In genomic region chr9:695252-695651, GRCh38 we compare ENCODE assay signal across 16 cellular contexts.
A peak's percentile ranks its signal among the peaks of the same experiment; 100 is the strongest.
DNase-seq lines count a peak whose midpoint lies in the region; ATAC-seq, FAIRE-seq and TF ChIP-seq lines count a peak whose summit lies in the region.
"Had no signal": no experiment of that assay in that cellular context is flagged by ENCODE, and none has a peak within 500 bp of the region (broad histone marks: within the 10 kb centered on the region; RNA-seq: fewer than 3 reads in every experiment).

No MANE protein-coding gene starts in this region.

- peak overlapping the region; percentile 64 for H3K56ac ChIP-seq in IMR-90 (ENCODE audit: extremely low read depth, insufficient read depth, low read length)

- no peak overlapping the region for H3K27ac Mint-ChIP-seq in T-helper 17 cell

- H3K27me3 ChIP-seq in IMR-90 (ENCODE audit: control insufficient read depth, insufficient read depth, low read length) (no peaks in the 10 kb centered on the region), mammary epithelial cell (ENCODE audit: insufficient read depth, low read length) (no peaks in the 10 kb centered on the region), stomach (no peaks in the 10 kb centered on the region)

- peak overlapping the region; percentile 32; the same call in 1 of the 2 replicates for H3K9ac ChIP-seq in IMR-90 (ENCODE audit: low read depth, low read length)
- H3K9ac ChIP-seq in mammary epithelial cell (ENCODE audit: insufficient read depth, low read length), result peak overlapping the region; percentile 56
- H3K9ac ChIP-seq in kidney (ENCODE audit: low read length in 2 of 2), result no peak overlapping the region

- TF ChIP-seq EP300 in stomach (IDR thresholded peaks at IDR 0.05), result no peak

- peaks cover 7% of the 10 kb centered on the region for H3K36me3 Mint-ChIP-seq in T-helper 17 cell (ENCODE audit: low read depth)

- H3K4ac ChIP-seq in IMR-90 (ENCODE audit: low read depth, low read length), result peak overlapping the region; percentile 92

- H2AK9ac ChIP-seq in IMR-90 (replicated peaks; ENCODE audit: low read depth, low read length, poor library complexity), result peak overlapping the region; percentile 65

- peak overlapping the region; percentile 96 for H4K5ac ChIP-seq in IMR-90 (ENCODE audit: low read depth, low read length)

- no peak overlapping the region for H3K4me3 ChIP-seq in IMR-90 (ENCODE audit: insufficient read depth, low read depth, low read length)
- peak overlapping the region in 1 of 3 experiments; percentile 11 for H3K4me3 ChIP-seq in mammary epithelial cell (replicated peaks in 1 of 3; ENCODE audit: insufficient read depth in 1 of 3, low read depth in 2 of 3, low read length in 3 of 3)
- H3K4me3 ChIP-seq in kidney (ENCODE audit: low read length in 2 of 2), result peak overlapping the region; percentile 5 to 27
- no peak overlapping the region for H3K4me3 ChIP-seq in stomach
- H3K4me3 ChIP-seq: GM23338 had no signal

- H3K18ac ChIP-seq in IMR-90 (ENCODE audit: low read depth, low read length), result peak overlapping the region; percentile 93

- H3K9me3 ChIP-seq in IMR-90 (ENCODE audit: control insufficient read depth, insufficient read depth, low read length) (no peaks in the 10 kb centered on the region), mammary epithelial cell (replicated peaks; ENCODE audit: insufficient read depth, low read length) (no peaks in the 10 kb centered on the region), kidney (ENCODE audit: control insufficient read depth in 1 of 2, low read length in 2 of 2) (no peaks in the 10 kb centered on the region), stomach (no peaks in the 10 kb centered on the region), T-helper 17 cell (ENCODE audit: control insufficient read depth, low read length, poor library complexity, severe bottlenecking) (no peaks in the 10 kb centered on the region)

- in situ Hi-C loops in IMR-90 (cut with MboI; ENCODE audit: low sequenced_read_pairs) (no loop called here), mammary epithelial cell (cut with MboI; ENCODE audit: low sequenced_read_pairs in 2 of 2) (loop anchor here in 1 of 2 donors (10.0 kb wide), 1 partner anchor 50 kb away; no protein-coding TSS in a partner anchor)

- ATAC-seq in IMR-90 (ENCODE audit: low read depth), result no peak
- no peak for ATAC-seq in T-helper 17 cell
- ATAC-seq in GM18511 (IDR thresholded peaks at IDR 0.05; ENCODE audit: unreplicated experiment), result no peak
- ATAC-seq: GM23338 had no signal

- H3K27ac ChIP-seq in IMR-90 (ENCODE audit: insufficient read depth, low read length) (peak overlapping the region; percentile 95), mammary epithelial cell (ENCODE audit: insufficient read depth, low read depth, low read length) (peak overlapping the region; percentile 90), kidney (ENCODE audit: low read depth in 2 of 2, low read length in 2 of 2) (peak overlapping the region in 1 of 2 donors; percentile 18), stomach (peak overlapping the region; percentile 23 to 89 (median 80))
- H3K27ac ChIP-seq: C4-2B had no signal

- peaks cover 35% of the 10 kb centered on the region for H3K27me3 Mint-ChIP-seq in T-helper 17 cell

- H3K79me1 ChIP-seq in IMR-90 (ENCODE audit: low read depth in 1 of 2, low read length in 2 of 2), result peaks cover 17 to 59% of the 10 kb centered on the region in 2 experiments

- H2BK20ac ChIP-seq in IMR-90 (ENCODE audit: low read depth, low read length), result peak overlapping the region; percentile 79

- H2BK15ac ChIP-seq in IMR-90 (ENCODE audit: low read depth, low read length), result peak overlapping the region; percentile 95

- BruUV-seq in IMR-90 (replicated peaks; lab: Mats Ljungman, UMichigan) (no TSS peak), mammary epithelial cell (replicated peaks; lab: Mats Ljungman, UMichigan) (no TSS peak)

- peak overlapping the region; percentile 98 for H4K91ac ChIP-seq in IMR-90 (ENCODE audit: insufficient read depth, low read depth, low read length)

- H3K4me3 Mint-ChIP-seq in T-helper 17 cell, result no peak overlapping the region
- H3K4me3 Mint-ChIP-seq: GM23338 had no signal

- CTCF ChIA-PET in IMR-90 (lab: Yijun Ruan, JAX), result interaction anchor here (1.4 kb wide), 1 partner anchor 9 kb away, joined by 3 read pairs; no protein-coding TSS in a partner anchor
- CTCF ChIA-PET in mammary epithelial cell (lab: Charles Lee; ENCODE audit: low non-redundant PET), result no interaction called here

- intact Hi-C loops in IMR-90 (cut with micrococcal nuclease), result no loop called here
- intact Hi-C loops in mammary epithelial cell (cut with micrococcal nuclease), result loop anchor here (2.0 kb wide), 2 partner anchors 58 to 80 kb away; no protein-coding TSS in a partner anchor
- intact Hi-C loops in kidney (cut with DNase I), result no loop called here
- intact Hi-C loops in stomach (cut with DNase I; ENCODE audit: low total_unique reads), result no loop called here

- peaks cover 6% of the 10 kb centered on the region for H3K4me1 Mint-ChIP-seq in T-helper 17 cell

- H3K4me1 ChIP-seq in IMR-90 (ENCODE audit: control insufficient read depth, insufficient read depth, low read length) (peaks cover 43% of the 10 kb centered on the region), mammary epithelial cell (ENCODE audit: insufficient read depth, low read length) (peaks cover 65% of the 10 kb centered on the region), kidney (ENCODE audit: control insufficient read depth in 1 of 2, insufficient read depth in 1 of 2, low read depth in 1 of 2, low read length in 2 of 2) (peaks cover 27 to 34% of the 10 kb centered on the region in 2 donors), stomach (peaks cover 16 to 82% (median 42%) of the 10 kb centered on the region in 4 donors)

- H4K20me1 ChIP-seq in IMR-90 (ENCODE audit: insufficient read depth, low read length) (no peaks in the 10 kb centered on the region), mammary epithelial cell (ENCODE audit: insufficient read depth, low read length) (no peaks in the 10 kb centered on the region)

- H3K79me2 ChIP-seq in mammary epithelial cell (ENCODE audit: insufficient read depth, low read length), result peaks cover 84% of the 10 kb centered on the region

- H2BK120ac ChIP-seq in IMR-90 (ENCODE audit: low read depth, low read length), result peak overlapping the region; percentile 96

- POLR2A ChIA-PET in IMR-90 (lab: Charles Lee; ENCODE audit: unreplicated experiment), result no interaction called here

- TF ChIP-seq POLR2A in IMR-90 (IDR thresholded peaks at IDR 0.05; ENCODE audit: low read depth, low read length) (no peak), stomach (IDR thresholded peaks at IDR 0.05) (no peak)

- peak overlapping the region; percentile 77 for H2AFZ ChIP-seq in IMR-90 (replicated peaks; ENCODE audit: low read length, poor library complexity)
- H2AFZ ChIP-seq in mammary epithelial cell (ENCODE audit: low read depth, low read length), result no peak overlapping the region
- H2AFZ ChIP-seq: GM23338 had no signal

- no peak for FAIRE-seq in kidney (lab: Jason Lieb, UNC)
- FAIRE-seq: frontal cortex had no signal

- H3K23ac ChIP-seq in IMR-90 (ENCODE audit: low read depth, low read length), result peak overlapping the region; percentile 93

- peak overlapping the region; percentile 75 to 89 for H4K8ac ChIP-seq in IMR-90 (ENCODE audit: low read depth in 2 of 2, low read length in 2 of 2)

- no peak for TF ChIP-seq RAD21 in IMR-90 (IDR thresholded peaks at IDR 0.05; ENCODE audit: low read length)

- peak overlapping the region; percentile 100 for H2BK5ac ChIP-seq in IMR-90 (ENCODE audit: low read depth, low read length, poor library complexity, severe bottlenecking)

- H3K9me1 ChIP-seq in IMR-90 (ENCODE audit: insufficient read depth, low read length), result peaks cover 21% of the 10 kb centered on the region

- H3K36me3 ChIP-seq in IMR-90 (ENCODE audit: control insufficient read depth, insufficient read depth, low read length) (no peaks in the 10 kb centered on the region), mammary epithelial cell (ENCODE audit: insufficient read depth, low read length) (peaks cover 9% of the 10 kb centered on the region), kidney (ENCODE audit: control insufficient read depth in 1 of 2, insufficient read depth in 2 of 2, low read length in 2 of 2) (no peaks in the 10 kb centered on the region), stomach (no peaks in the 10 kb centered on the region)

- peak overlapping the region; percentile 96 for H2AK5ac ChIP-seq in IMR-90 (ENCODE audit: low read depth, low read length)

- no CpG with 5 or more reads among the region's 4 CpGs for WGBS in IMR-90 (ENCODE audit: extremely low coverage in 2 of 2, insufficient read length in 1 of 2), 2 experiments
- 8% methylated on average over 4 of the region's 4 CpGs for WGBS in mammary epithelial cell (ENCODE audit: low coverage, missing lambda C conversion rate)
- WGBS in stomach, 5 donors, result 57 to 67% (median 63%) methylated on average over 4 of the region's 4 CpGs

- peak overlapping the region; percentile 54 for H3K14ac ChIP-seq in IMR-90 (replicated peaks; ENCODE audit: low read depth, low read length)

- dilution Hi-C loops in IMR-90 (cut with HindIII; ENCODE audit: low sequenced_read_pairs, unreplicated experiment) (no loop called here), mammary epithelial cell (cut with HindIII; ENCODE audit: low sequenced_read_pairs) (no loop called here)

- H3K4me2 ChIP-seq in IMR-90 (ENCODE audit: low read depth, low read length) (peak overlapping the region; percentile 69), mammary epithelial cell (ENCODE audit: insufficient read depth, low read depth, low read length) (peak overlapping the region; percentile 73)
- H3K4me2 ChIP-seq: GM23338 had no signal

- TF ChIP-seq CTCF in IMR-90 (conservative IDR thresholded peaks at IDR 0.05; ENCODE audit: low read depth, low read length) (no peak), mammary epithelial cell (conservative IDR thresholded peaks at IDR 0.05 in 1 of 2, IDR thresholded peaks at IDR 0.05 in 1 of 2; ENCODE audit: extremely low read depth in 1 of 2, insufficient read depth in 1 of 2, low read depth in 1 of 2, low read length in 2 of 2) (no peak), kidney (IDR thresholded peaks at IDR 0.05; ENCODE audit: borderline replicate concordance, extremely low read depth, insufficient read depth) (no peak), stomach (IDR thresholded peaks at IDR 0.05) (no peak)

- DNase-seq in IMR-90, result no peak
- no peak for DNase-seq in mammary epithelial cell
- no peak for DNase-seq in kidney
- DNase-seq in stomach, result no peak
- DNase-seq in T-helper 17 cell, result no peak
- DNase-seq in RKO (ENCODE audit: low spot score), result no peak
- no peak for DNase-seq in iPS-NIHi11 (ENCODE audit: low spot score)
- DNase-seq: activated CD8-positive, alpha-beta memory T cell treated with anti-CD3 and anti-CD28 coated beads, Interleukin-2, amount 50 U/mL, for 48 hours; GDM1; mesendoderm; NCI-H2081; stimulated activated CD4-positive, alpha-beta T cell treated with anti-CD3 and anti-CD28 coated beads, Interleukin-12 subunit alpha, Interleukin-12 subunit beta, amount 100 ng/mL, for 4 hours had no signal

TF ChIP-seq in IMR-90, 13 proteins besides CTCF, POLR2A, EP300 and RAD21:
- TF ChIP-seq RCOR1 (IDR thresholded peaks at IDR 0.05; ENCODE audit: insufficient replicate concordance, low read length) (no peak), NFE2L2 (IDR thresholded peaks at IDR 0.05; ENCODE audit: low read depth, low read length) (no peak), RFX5 (IDR thresholded peaks at IDR 0.05; ENCODE audit: low read depth, low read length) (no peak), CHD1 (IDR thresholded peaks at IDR 0.05; ENCODE audit: low read depth, low read length) (no peak)

Comparison
In these comparisons a context has a peak if more than half of its experiments do, and no peak if none do; other contexts are left out.
1. H3K4me3 ChIP-seq: peak in kidney (2 of 2); none in IMR-90 (single experiment) and stomach (0 of 4).
2. H3K9ac ChIP-seq: peak in IMR-90 (single experiment) and mammary epithelial cell (single experiment); none in kidney (0 of 2).